Comparison of ENCODE assay signal across 11 cellular contexts in the genomic region with DNA sequence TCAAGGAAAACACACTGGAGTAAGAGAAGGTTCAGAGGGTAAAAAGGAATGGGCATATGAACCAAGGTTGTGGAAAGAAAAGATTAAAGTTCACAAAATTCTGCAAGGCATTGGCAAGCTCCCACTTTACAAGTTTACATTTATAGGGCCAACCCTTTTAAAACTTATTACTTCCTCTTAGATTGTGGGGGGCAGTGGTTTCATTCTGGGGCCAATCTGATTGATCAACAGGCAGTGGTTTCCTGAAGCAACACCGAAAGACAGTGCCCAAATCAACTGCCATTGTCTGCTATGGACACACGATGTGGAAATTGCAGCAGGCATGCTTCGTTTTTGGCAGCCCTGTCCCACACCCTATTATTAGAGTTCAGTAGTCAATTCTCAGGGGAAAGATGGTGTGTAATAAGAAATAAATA.
DNase-seq lines count a peak whose midpoint lies in the region; ATAC-seq and TF ChIP-seq lines count a peak whose summit lies in the region.
"Had no signal": no experiment of that assay in that cellular context is flagged by ENCODE, and none has a peak within 500 bp of the region (broad histone marks: within the 10 kb centered on the region; RNA-seq: fewer than 3 reads in every experiment).

No MANE protein-coding gene starts in this region.

- peak overlapping the region; percentile 3 for H3K27ac Mint-ChIP-seq in activated CD8-positive, alpha-beta T cell treated with anti-CD3 and anti-CD28 coated beads, Interleukin-2, amount 10 ng/mL, durations not matched to agents 7 days and 5 days
- no peak overlapping the region for H3K27ac Mint-ChIP-seq in activated CD8-positive, alpha-beta T cell treated with anti-CD3 and anti-CD28 coated beads for 36 hours
- no peak overlapping the region for H3K27ac Mint-ChIP-seq in progenitor cell of endocrine pancreas

- no peaks in the 10 kb centered on the region for H3K36me3 ChIP-seq in suprapubic skin
- H3K36me3 ChIP-seq: Peyer's patch had no signal

- TF ChIP-seq EP300 in suprapubic skin (IDR thresholded peaks at IDR 0.05): no peak

- DNase-seq in activated CD8-positive, alpha-beta T cell treated with anti-CD3 and anti-CD28 coated beads, Interleukin-2, amount 10 ng/mL, durations not matched to agents 7 days and 5 days: no peak
- no peak for DNase-seq in activated CD8-positive, alpha-beta T cell treated with anti-CD3 and anti-CD28 coated beads for 36 hours
- DNase-seq in NOMO-1 treated with DMSO at 0.1 percent for 48 hours (lab: John Stamatoyannopoulos, UW; ENCODE audit: unreplicated experiment) (peak; percentile 85), fibroblast of the aortic adventitia (ENCODE audit: low read depth) (peak; percentile 39), suprapubic skin (ENCODE audit: low spot score in 2 of 2) (no peak), germinal center (ENCODE audit: low spot score) (no peak), progenitor cell of endocrine pancreas (ENCODE audit: low spot score, unreplicated experiment) (no peak), A172 (ENCODE audit: low spot score) (no peak)
- DNase-seq: activated CD4-positive, alpha-beta T cell treated with anti-CD3 and anti-CD28 coated beads for 4 hours; MM.1S; Peyer's patch had no signal

- TF ChIP-seq CTCF in activated CD8-positive, alpha-beta T cell treated with anti-CD3 and anti-CD28 coated beads for 36 hours (IDR thresholded peaks at IDR 0.05): no peak
- TF ChIP-seq CTCF in fibroblast of the aortic adventitia (IDR thresholded peaks at IDR 0.05; ENCODE audit: insufficient read depth, low read length): no peak
- no peak for TF ChIP-seq CTCF in suprapubic skin (IDR thresholded peaks at IDR 0.05)
- no peak for TF ChIP-seq CTCF in progenitor cell of endocrine pancreas (IDR thresholded peaks at IDR 0.05; ENCODE audit: unreplicated experiment)

- H3K27me3 ChIP-seq in suprapubic skin: no peaks in the 10 kb centered on the region
- H3K27me3 ChIP-seq: Peyer's patch had no signal

- H3K9me3 Mint-ChIP-seq in activated CD8-positive, alpha-beta T cell treated with anti-CD3 and anti-CD28 coated beads, Interleukin-2, amount 10 ng/mL, durations not matched to agents 7 days and 5 days (ENCODE audit: insufficient read depth): no peaks in the 10 kb centered on the region
- H3K9me3 Mint-ChIP-seq in activated CD8-positive, alpha-beta T cell treated with anti-CD3 and anti-CD28 coated beads for 36 hours: no peaks in the 10 kb centered on the region
- peaks cover 5% of the 10 kb centered on the region for H3K9me3 Mint-ChIP-seq in progenitor cell of endocrine pancreas (ENCODE audit: low read depth)

- 18% methylated on average over 3 of the region's 3 CpGs for WGBS in suprapubic skin

- H3K27ac ChIP-seq in suprapubic skin: peak overlapping the region; percentile 12
- H3K27ac ChIP-seq: Peyer's patch had no signal

- H3K4me3 Mint-ChIP-seq in activated CD8-positive, alpha-beta T cell treated with anti-CD3 and anti-CD28 coated beads, Interleukin-2, amount 10 ng/mL, durations not matched to agents 7 days and 5 days: no peak overlapping the region
- no peak overlapping the region for H3K4me3 Mint-ChIP-seq in activated CD8-positive, alpha-beta T cell treated with anti-CD3 and anti-CD28 coated beads for 36 hours
- no peak overlapping the region for H3K4me3 Mint-ChIP-seq in progenitor cell of endocrine pancreas (ENCODE audit: low read depth)

- no peaks in the 10 kb centered on the region for H3K27me3 Mint-ChIP-seq in activated CD8-positive, alpha-beta T cell treated with anti-CD3 and anti-CD28 coated beads, Interleukin-2, amount 10 ng/mL, durations not matched to agents 7 days and 5 days (ENCODE audit: low read depth)
- no peaks in the 10 kb centered on the region for H3K27me3 Mint-ChIP-seq in activated CD8-positive, alpha-beta T cell treated with anti-CD3 and anti-CD28 coated beads for 36 hours
- H3K27me3 Mint-ChIP-seq in progenitor cell of endocrine pancreas: no peaks in the 10 kb centered on the region

- no peaks in the 10 kb centered on the region for H3K9me3 ChIP-seq in suprapubic skin
- H3K9me3 ChIP-seq: Peyer's patch had no signal

- TF ChIP-seq POLR2A in suprapubic skin (IDR thresholded peaks at IDR 0.05): no peak

- intact Hi-C loops in activated CD8-positive, alpha-beta T cell treated with anti-CD3 and anti-CD28 coated beads for 36 hours (cut with micrococcal nuclease): no loop called here

- H3K4me3 ChIP-seq in fibroblast of the aortic adventitia (ENCODE audit: low read depth, low read length) (no peak overlapping the region), suprapubic skin (no peak overlapping the region)
- H3K4me3 ChIP-seq: Peyer's patch had no signal

- H3K36me3 Mint-ChIP-seq in activated CD8-positive, alpha-beta T cell treated with anti-CD3 and anti-CD28 coated beads, Interleukin-2, amount 10 ng/mL, durations not matched to agents 7 days and 5 days (ENCODE audit: low read depth): peaks cover 6% of the 10 kb centered on the region
- H3K36me3 Mint-ChIP-seq in activated CD8-positive, alpha-beta T cell treated with anti-CD3 and anti-CD28 coated beads for 36 hours (ENCODE audit: low read depth): peaks cover 3% of the 10 kb centered on the region
- no peaks in the 10 kb centered on the region for H3K36me3 Mint-ChIP-seq in progenitor cell of endocrine pancreas (ENCODE audit: insufficient read depth)

- no peak for ATAC-seq in activated CD8-positive, alpha-beta T cell treated with anti-CD3 and anti-CD28 coated beads, Interleukin-2, amount 10 ng/mL, durations not matched to agents 7 days and 5 days
- ATAC-seq in activated CD8-positive, alpha-beta T cell treated with anti-CD3 and anti-CD28 coated beads for 36 hours: no peak

- H3K4me1 ChIP-seq in suprapubic skin: peaks cover 40% of the 10 kb centered on the region

- H3K4me1 Mint-ChIP-seq in activated CD8-positive, alpha-beta T cell treated with anti-CD3 and anti-CD28 coated beads, Interleukin-2, amount 10 ng/mL, durations not matched to agents 7 days and 5 days (ENCODE audit: low read depth): peaks cover 45% of the 10 kb centered on the region
- H3K4me1 Mint-ChIP-seq in activated CD8-positive, alpha-beta T cell treated with anti-CD3 and anti-CD28 coated beads for 36 hours (ENCODE audit: low read depth): peaks cover 58% of the 10 kb centered on the region
- peaks cover 11% of the 10 kb centered on the region for H3K4me1 Mint-ChIP-seq in progenitor cell of endocrine pancreas (ENCODE audit: low read depth)

- CTCF ChIA-PET in activated CD8-positive, alpha-beta T cell treated with anti-CD3 and anti-CD28 coated beads, Interleukin-2, amount 10 ng/mL, durations not matched to agents 7 days and 5 days (lab: Charles Lee): interaction anchor here (0.6 to 2.7 kb wide), 4 partner anchors 9 to 50 kb away, joined by 3 to 10 read pairs (median 4); no protein-coding TSS in a partner anchor
- CTCF ChIA-PET in activated CD8-positive, alpha-beta T cell treated with anti-CD3 and anti-CD28 coated beads for 36 hours (lab: Charles Lee): no interaction called here

- POLR2A ChIA-PET in activated CD8-positive, alpha-beta T cell treated with anti-CD3 and anti-CD28 coated beads, Interleukin-2, amount 10 ng/mL, durations not matched to agents 7 days and 5 days (lab: Charles Lee): interaction anchor here (1.0 kb wide), 1 partner anchor 27 kb away, joined by 3 read pairs; no protein-coding TSS in a partner anchor
- POLR2A ChIA-PET in activated CD8-positive, alpha-beta T cell treated with anti-CD3 and anti-CD28 coated beads for 36 hours (lab: Charles Lee): no interaction called here

Comparison
In these comparisons a context has a peak if more than half of its experiments do, and no peak if none do; other contexts are left out.
1. DNase-seq: peak in NOMO-1 treated with DMSO at 0.1 percent for 48 hours (single experiment) and fibroblast of the aortic adventitia (single experiment); none in activated CD8-positive, alpha-beta T cell treated with anti-CD3 and anti-CD28 coated beads, Interleukin-2, amount 10 ng/mL, durations not matched to agents 7 days and 5 days (single experiment), activated CD8-positive, alpha-beta T cell treated with anti-CD3 and anti-CD28 coated beads for 36 hours (single experiment), suprapubic skin (0 of 2), germinal center (single experiment), progenitor cell of endocrine pancreas (single experiment) and A172 (single experiment).